Comparison of ENCODE assay signal across 23 cellular contexts in genomic region chr4:162954976-162955375, GRCh38.
"Had no signal": no experiment of that assay in that cellular context is flagged by ENCODE, and none has a peak within 500 bp of the region (broad histone marks: within the 10 kb centered on the region; RNA-seq: fewer than 3 reads in every experiment).

No MANE protein-coding gene starts in this region.

- H3K27me3 ChIP-seq: stomach, suprapubic skin, testis, thyroid gland, tibial artery, tibial nerve, transverse colon, upper lobe of left lung, upper lobe of right lung, uterus, vagina had no signal

- H3K9me3 ChIP-seq: stomach, suprapubic skin, testis, thoracic aorta, thyroid gland, tibial artery, tibial nerve, transverse colon, upper lobe of left lung, upper lobe of right lung, uterus, vagina had no signal

- DNase-seq: stimulated activated CD4-positive, alpha-beta T cell treated with anti-CD3 and anti-CD28 coated beads, Interleukin-2, amount 100 ng/mL, for 48 hours; stimulated activated CD4-positive, alpha-beta T cell treated with anti-CD3 and anti-CD28 coated beads, Interleukin-4, amount 100 ng/mL, for 1 hour; stimulated activated CD4-positive, alpha-beta T cell treated with anti-CD3 and anti-CD28 coated beads, Interleukin-4, amount 100 ng/mL, for 24 hours; stimulated activated CD4-positive, alpha-beta T cell treated with anti-CD3 and anti-CD28 coated beads, Interleukin-4, amount 100 ng/mL, for 4 hours; stimulated activated CD8-positive, alpha-beta memory T cell treated with anti-CD3 and anti-CD28 coated beads, Interleukin-4, amount 100 ng/mL, for 48 hours; stimulated activated naive B cell treated with anti-CD40 and anti-IgM and Interleukin-4, amounts not matched to agents 10 μg/mL and 1 μg/mL and 100 μg/mL, for 72 hours; stimulated activated naive CD4-positive, alpha-beta T cell; stimulated activated naive CD4-positive, alpha-beta T cell treated with Interleukin-2 at 50 U/mL for 16 hours; stimulated activated naive CD8-positive, alpha-beta T cell treated with anti-CD3 and anti-CD28 coated beads, Interleukin-15, amount 100 ng/mL, for 72 hours; stimulated activated naive CD8-positive, alpha-beta T cell treated with anti-CD3 and anti-CD28 coated beads, Interleukin-15, Interleukin-2, amounts not matched to agents 100 U/mL and 50 U/mL, for 24 hours; stomach; substantia nigra; testis; thyroid gland; tibial artery; transverse colon; upper lobe of left lung; upper lobe of right lung; uterus had no signal

- H3K36me3 ChIP-seq: stomach, suprapubic skin, thoracic aorta, thyroid gland, tibial artery, tibial nerve, transverse colon, upper lobe of left lung, upper lobe of right lung, uterus, vagina had no signal

- H3K4me3 ChIP-seq: stomach, suprapubic skin, testis, thoracic aorta, thyroid gland, tibial artery, tibial nerve, transverse colon, upper lobe of left lung, upper lobe of right lung, uterus, vagina had no signal

- H3K27ac ChIP-seq: stomach, suprapubic skin, testis, thoracic aorta, thyroid gland, tibial artery, tibial nerve, transverse colon, upper lobe of left lung, upper lobe of right lung, uterus, vagina had no signal

- H3K4me1 ChIP-seq: stomach, suprapubic skin, testis, thyroid gland, tibial artery, tibial nerve, transverse colon, upper lobe of left lung, upper lobe of right lung, uterus, vagina had no signal
